Comparison of ENCODE assay signal across 14 cellular contexts in genomic region chr7:25625316-25625715, GRCh38.
DNase-seq lines count a peak whose midpoint lies in the region; ATAC-seq, FAIRE-seq and TF ChIP-seq lines count a peak whose summit lies in the region.
"Had no signal": no experiment of that assay in that cellular context is flagged by ENCODE, and none has a peak within 500 bp of the region (broad histone marks: within the 10 kb centered on the region; RNA-seq: fewer than 3 reads in every experiment).

No MANE protein-coding gene starts in this region.

- H3K36me3 Mint-ChIP-seq in stimulated activated naive CD8-positive, alpha-beta T cell treated with anti-CD3 and anti-CD28 coated beads, Interleukin-15, Interleukin-2, amounts not matched to agents 100 ng/mL and 50 ng/mL, for 24 hours (ENCODE audit: low read depth), result no peaks in the 10 kb centered on the region

- DNase-seq in stimulated activated naive CD8-positive, alpha-beta T cell treated with anti-CD3 and anti-CD28 coated beads, Interleukin-15, Interleukin-2, amounts not matched to agents 100 U/mL and 50 U/mL, for 24 hours, result no peak
- DNase-seq in ovary, result no peak
- DNase-seq in stimulated activated CD8-positive, alpha-beta memory T cell treated with anti-CD3 and anti-CD28 coated beads, Interleukin-4, amount 100 ng/mL, for 48 hours, result no peak
- DNase-seq in foreskin keratinocyte, result no peak
- no peak for DNase-seq in GM12891 (ENCODE audit: insufficient read length, low spot score)
- DNase-seq: ACHN; erythroblast; NCI-H1930; stimulated activated naive CD4-positive, alpha-beta T cell; WERI-Rb-1 had no signal

- TF ChIP-seq EP300 in gastroesophageal sphincter (IDR thresholded peaks at IDR 0.05), result no peak
- TF ChIP-seq EP300 in ovary (IDR thresholded peaks at IDR 0.05), result no peak

- TF ChIP-seq CTCF in gastroesophageal sphincter (IDR thresholded peaks at IDR 0.05) (no peak), ovary (IDR thresholded peaks at IDR 0.05) (no peak), foreskin keratinocyte (conservative IDR thresholded peaks at IDR 0.05) (no peak)

- H3K4me1 ChIP-seq in gastroesophageal sphincter (peaks cover 0 to 19% (median 3%) of the 10 kb centered on the region in 3 donors), ovary (ENCODE audit: insufficient read depth) (peaks cover 5% of the 10 kb centered on the region), foreskin keratinocyte (no peaks in the 10 kb centered on the region)

- no peak for TF ChIP-seq POLR2A in gastroesophageal sphincter (IDR thresholded peaks at IDR 0.05)
- TF ChIP-seq POLR2A in ovary (IDR thresholded peaks at IDR 0.05), result no peak
- no peak for TF ChIP-seq POLR2A in GM12891 (IDR thresholded peaks at IDR 0.05; ENCODE audit: low read depth, low read length)

- intact Hi-C loops in ovary (cut with DNase I), result no loop called here

- 26 to 31% methylated on average over 2 to 4 of the region's 5 CpGs for WGBS in gastroesophageal sphincter (ENCODE audit: low coverage in 1 of 2), 2 donors
- 54 to 63% (median 62%) methylated on average over 5 of the region's 5 CpGs for WGBS in ovary, 3 donors

- H3K4me1 Mint-ChIP-seq in stimulated activated naive CD8-positive, alpha-beta T cell treated with anti-CD3 and anti-CD28 coated beads, Interleukin-15, Interleukin-2, amounts not matched to agents 100 ng/mL and 50 ng/mL, for 24 hours (ENCODE audit: low read depth), result peaks cover 14% of the 10 kb centered on the region

- H3K27ac Mint-ChIP-seq in stimulated activated naive CD8-positive, alpha-beta T cell treated with anti-CD3 and anti-CD28 coated beads, Interleukin-15, Interleukin-2, amounts not matched to agents 100 ng/mL and 50 ng/mL, for 24 hours, result no peak overlapping the region

- FAIRE-seq in GM12891 (lab: Jason Lieb, UNC), result no peak

- H3K4me3 Mint-ChIP-seq in stimulated activated naive CD8-positive, alpha-beta T cell treated with anti-CD3 and anti-CD28 coated beads, Interleukin-15, Interleukin-2, amounts not matched to agents 100 ng/mL and 50 ng/mL, for 24 hours, result peak overlapping the region; percentile 23

- ATAC-seq in stimulated activated naive CD8-positive, alpha-beta T cell treated with anti-CD3 and anti-CD28 coated beads, Interleukin-15, Interleukin-2, amounts not matched to agents 100 U/mL and 50 U/mL, for 24 hours, result no peak
- ATAC-seq in gastroesophageal sphincter, result no peak
- no peak for ATAC-seq in foreskin keratinocyte
- no peak for ATAC-seq in HG03469 (IDR thresholded peaks at IDR 0.05; ENCODE audit: unreplicated experiment)
- ATAC-seq: Panc1 had no signal

- H3K9me3 ChIP-seq in gastroesophageal sphincter (no peaks in the 10 kb centered on the region), ovary (no peaks in the 10 kb centered on the region)

- H3K27ac ChIP-seq in gastroesophageal sphincter, result peak overlapping the region in 3 of 4 donors; percentile 8 to 66 (median 29)
- H3K27ac ChIP-seq in ovary, result peak overlapping the region; percentile 2 to 16
- no peak overlapping the region for H3K27ac ChIP-seq in foreskin keratinocyte
- H3K27ac ChIP-seq: WERI-Rb-1 had no signal

- H3K9me3 Mint-ChIP-seq in stimulated activated naive CD8-positive, alpha-beta T cell treated with anti-CD3 and anti-CD28 coated beads, Interleukin-15, Interleukin-2, amounts not matched to agents 100 ng/mL and 50 ng/mL, for 24 hours, result no peaks in the 10 kb centered on the region

- H3K27me3 Mint-ChIP-seq in stimulated activated naive CD8-positive, alpha-beta T cell treated with anti-CD3 and anti-CD28 coated beads, Interleukin-15, Interleukin-2, amounts not matched to agents 100 ng/mL and 50 ng/mL, for 24 hours, result no peaks in the 10 kb centered on the region

- H3K4me3 ChIP-seq in gastroesophageal sphincter (no peak overlapping the region), ovary (no peak overlapping the region)

- H3K36me3 ChIP-seq in gastroesophageal sphincter (no peaks in the 10 kb centered on the region), ovary (no peaks in the 10 kb centered on the region)
- H3K36me3 ChIP-seq: WERI-Rb-1 had no signal

- H3K27me3 ChIP-seq in gastroesophageal sphincter, result no peaks in the 10 kb centered on the region
- H3K27me3 ChIP-seq in ovary, result no peaks in the 10 kb centered on the region
- H3K27me3 ChIP-seq in foreskin keratinocyte, result no peaks in the 10 kb centered on the region

TF ChIP-seq in GM12891, 5 proteins besides CTCF, POLR2A, EP300 and RAD21:
- TF ChIP-seq TAF1 (IDR thresholded peaks at IDR 0.05; ENCODE audit: low read depth, low read length) (no peak), POLR2AphosphoS5 (IDR thresholded peaks at IDR 0.05; ENCODE audit: low read depth, low read length) (no peak), SPI1 (IDR thresholded peaks at IDR 0.05; ENCODE audit: low read depth, low read length) (no peak), PAX5 (IDR thresholded peaks at IDR 0.05; ENCODE audit: insufficient read depth, low read length, severe bottlenecking) (no peak), POU2F2 (IDR thresholded peaks at IDR 0.05; ENCODE audit: low read depth, low read length) (no peak)
TF ChIP-seq in GM12891: peak in this region for 0.
